Comparison of ENCODE assay signal across 10 cellular contexts in genomic region chr11:66999555-66999954, GRCh38. TPM values are rescaled to one million over a fixed set of nuclear protein-coding genes. Genes with fewer than 3 reads are reported as not detected.
"Had no signal": no experiment of that assay in that cellular context is flagged by ENCODE, and none has a peak within 500 bp of the region (broad histone marks: within the 10 kb centered on the region; RNA-seq: fewer than 3 reads in every experiment).

No MANE protein-coding gene starts in this region.

- ATAC-seq: HepG2 had no signal

- H3K9ac ChIP-seq: KMS-11 had no signal

- H3K4me2 ChIP-seq: KMS-11 had no signal

- DNase-seq: IMR-90, KBM-7, KG1 had no signal

- H3K4me3 ChIP-seq: K562 had no signal

- H3K27ac ChIP-seq: HL-60, KMS-11 had no signal

- FAIRE-seq: HepG2, HTR-8/SVneo had no signal

RNA-seq across cellular contexts. Expression of gene SYT12, which starts 23.4 kb away (rescaled TPM):
- polyA plus RNA-seq: IgD-negative memory B cell had no signal

RNA-seq across cellular contexts. Expression of gene C11orf86, which starts 24.5 kb away (rescaled TPM):
- total RNA-seq: HT1080, IMR-90, K562 had no signal
- polyA plus RNA-seq: IgD-negative memory B cell, IMR-90, K562 had no signal

RNA-seq across cellular contexts. Expression of gene RHOD, which starts 57.1 kb away (rescaled TPM):
- total RNA-seq: HT1080, K562 had no signal
- polyA plus RNA-seq: K562 had no signal
